In the genomic region with DNA sequence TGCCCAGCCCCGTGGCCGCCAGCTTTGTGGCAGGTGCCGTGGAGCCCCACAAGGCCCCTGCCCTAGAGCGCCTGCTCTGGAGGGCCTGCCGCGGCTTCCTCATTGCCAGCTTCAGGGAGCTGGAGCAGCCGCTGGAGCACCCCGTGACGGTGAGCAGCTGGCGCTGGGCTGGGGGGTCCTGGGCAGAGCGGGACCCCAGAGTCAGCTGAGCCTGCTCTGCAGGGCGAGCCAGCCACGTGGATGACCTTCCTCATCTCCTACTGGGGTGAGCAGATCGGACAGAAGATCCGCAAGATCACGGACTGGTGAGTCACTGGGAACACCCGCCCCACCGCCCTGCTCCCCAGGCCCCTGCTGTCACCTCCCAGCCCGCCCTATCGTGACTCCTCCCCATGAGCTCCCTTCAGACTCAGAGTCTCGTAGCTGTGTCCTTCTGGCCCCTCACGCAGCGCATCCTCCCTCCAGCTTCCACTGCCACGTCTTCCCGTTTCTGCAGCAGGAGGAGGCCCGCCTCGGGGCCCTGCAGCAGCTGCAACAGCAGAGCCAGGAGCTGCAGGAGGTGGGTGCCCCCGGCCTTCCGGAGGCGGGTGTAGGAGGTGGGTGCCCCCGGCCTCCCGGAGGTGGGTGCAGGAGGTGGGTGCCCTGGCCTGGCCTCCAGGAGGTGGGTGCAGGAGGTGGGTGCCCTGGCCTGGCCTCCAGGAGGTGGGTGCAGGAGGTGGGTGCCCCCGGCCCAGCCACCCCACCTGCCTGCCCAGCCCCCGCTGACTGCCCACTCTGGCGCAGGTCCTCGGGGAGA, we compare ENCODE assay signal across 1 cellular context.
TF ChIP-seq lines count a peak whose summit lies in the region.

No MANE protein-coding gene starts in this region.

TF ChIP-seq in HepG2, 621 proteins besides CTCF, POLR2A, EP300 and RAD21:
- no peak for TF ChIP-seq SP140L (CRISPR knock-in tag; IDR thresholded peaks at IDR 0.05; ENCODE audit: borderline replicate concordance)
- TF ChIP-seq EEA1 (CRISPR knock-in tag; IDR thresholded peaks at IDR 0.05; ENCODE audit: borderline replicate concordance): no peak
- TF ChIP-seq EHMT2 (IDR thresholded peaks at IDR 0.05; ENCODE audit: borderline replicate concordance, low read depth, low read length): no peak
- TF ChIP-seq, protein P1, sequence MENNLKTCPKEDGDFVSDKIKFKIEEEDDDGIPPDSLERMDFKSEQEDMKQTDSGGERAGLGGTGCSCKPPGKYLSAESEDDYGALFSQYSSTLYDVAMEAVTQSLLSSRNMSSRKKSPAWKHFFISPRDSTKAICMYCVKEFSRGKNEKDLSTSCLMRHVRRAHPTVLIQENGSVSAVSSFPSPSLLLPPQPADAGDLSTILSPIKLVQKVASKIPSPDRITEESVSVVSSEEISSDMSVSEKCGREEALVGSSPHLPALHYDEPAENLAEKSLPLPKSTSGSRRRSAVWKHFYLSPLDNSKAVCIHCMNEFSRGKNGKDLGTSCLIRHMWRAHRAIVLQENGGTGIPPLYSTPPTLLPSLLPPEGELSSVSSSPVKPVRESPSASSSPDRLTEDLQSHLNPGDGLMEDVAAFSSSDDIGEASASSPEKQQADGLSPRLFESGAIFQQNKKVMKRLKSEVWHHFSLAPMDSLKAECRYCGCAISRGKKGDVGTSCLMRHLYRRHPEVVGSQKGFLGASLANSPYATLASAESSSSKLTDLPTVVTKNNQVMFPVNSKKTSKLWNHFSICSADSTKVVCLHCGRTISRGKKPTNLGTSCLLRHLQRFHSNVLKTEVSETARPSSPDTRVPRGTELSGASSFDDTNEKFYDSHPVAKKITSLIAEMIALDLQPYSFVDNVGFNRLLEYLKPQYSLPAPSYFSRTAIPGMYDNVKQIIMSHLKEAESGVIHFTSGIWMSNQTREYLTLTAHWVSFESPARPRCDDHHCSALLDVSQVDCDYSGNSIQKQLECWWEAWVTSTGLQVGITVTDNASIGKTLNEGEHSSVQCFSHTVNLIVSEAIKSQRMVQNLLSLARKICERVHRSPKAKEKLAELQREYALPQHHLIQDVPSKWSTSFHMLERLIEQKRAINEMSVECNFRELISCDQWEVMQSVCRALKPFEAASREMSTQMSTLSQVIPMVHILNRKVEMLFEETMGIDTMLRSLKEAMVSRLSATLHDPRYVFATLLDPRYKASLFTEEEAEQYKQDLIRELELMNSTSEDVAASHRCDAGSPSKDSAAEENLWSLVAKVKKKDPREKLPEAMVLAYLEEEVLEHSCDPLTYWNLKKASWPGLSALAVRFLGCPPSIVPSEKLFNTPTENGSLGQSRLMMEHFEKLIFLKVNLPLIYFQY (CRISPR knock-in tag; IDR thresholded peaks at IDR 0.05; ENCODE audit: borderline replicate concordance): no peak
- TF ChIP-seq, protein P2, sequence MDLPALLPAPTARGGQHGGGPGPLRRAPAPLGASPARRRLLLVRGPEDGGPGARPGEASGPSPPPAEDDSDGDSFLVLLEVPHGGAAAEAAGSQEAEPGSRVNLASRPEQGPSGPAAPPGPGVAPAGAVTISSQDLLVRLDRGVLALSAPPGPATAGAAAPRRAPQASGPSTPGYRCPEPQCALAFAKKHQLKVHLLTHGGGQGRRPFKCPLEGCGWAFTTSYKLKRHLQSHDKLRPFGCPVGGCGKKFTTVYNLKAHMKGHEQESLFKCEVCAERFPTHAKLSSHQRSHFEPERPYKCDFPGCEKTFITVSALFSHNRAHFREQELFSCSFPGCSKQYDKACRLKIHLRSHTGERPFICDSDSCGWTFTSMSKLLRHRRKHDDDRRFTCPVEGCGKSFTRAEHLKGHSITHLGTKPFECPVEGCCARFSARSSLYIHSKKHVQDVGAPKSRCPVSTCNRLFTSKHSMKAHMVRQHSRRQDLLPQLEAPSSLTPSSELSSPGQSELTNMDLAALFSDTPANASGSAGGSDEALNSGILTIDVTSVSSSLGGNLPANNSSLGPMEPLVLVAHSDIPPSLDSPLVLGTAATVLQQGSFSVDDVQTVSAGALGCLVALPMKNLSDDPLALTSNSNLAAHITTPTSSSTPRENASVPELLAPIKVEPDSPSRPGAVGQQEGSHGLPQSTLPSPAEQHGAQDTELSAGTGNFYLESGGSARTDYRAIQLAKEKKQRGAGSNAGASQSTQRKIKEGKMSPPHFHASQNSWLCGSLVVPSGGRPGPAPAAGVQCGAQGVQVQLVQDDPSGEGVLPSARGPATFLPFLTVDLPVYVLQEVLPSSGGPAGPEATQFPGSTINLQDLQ (CRISPR knock-in tag; IDR thresholded peaks at IDR 0.05): no peak
- no peak for TF ChIP-seq ATF6 (CRISPR knock-in tag; conservative IDR thresholded peaks at IDR 0.05)
- no peak for TF ChIP-seq PHB2 (IDR thresholded peaks at IDR 0.05; ENCODE audit: partially characterized antibody)
- no peak for TF ChIP-seq ZFP1 (CRISPR knock-in tag; IDR thresholded peaks at IDR 0.05)
- no peak for TF ChIP-seq ZNF337 (CRISPR knock-in tag; IDR thresholded peaks at IDR 0.05; ENCODE audit: borderline replicate concordance, low read depth)
